1 cellular context compared by ENCODE assay signal in the genomic region with DNA sequence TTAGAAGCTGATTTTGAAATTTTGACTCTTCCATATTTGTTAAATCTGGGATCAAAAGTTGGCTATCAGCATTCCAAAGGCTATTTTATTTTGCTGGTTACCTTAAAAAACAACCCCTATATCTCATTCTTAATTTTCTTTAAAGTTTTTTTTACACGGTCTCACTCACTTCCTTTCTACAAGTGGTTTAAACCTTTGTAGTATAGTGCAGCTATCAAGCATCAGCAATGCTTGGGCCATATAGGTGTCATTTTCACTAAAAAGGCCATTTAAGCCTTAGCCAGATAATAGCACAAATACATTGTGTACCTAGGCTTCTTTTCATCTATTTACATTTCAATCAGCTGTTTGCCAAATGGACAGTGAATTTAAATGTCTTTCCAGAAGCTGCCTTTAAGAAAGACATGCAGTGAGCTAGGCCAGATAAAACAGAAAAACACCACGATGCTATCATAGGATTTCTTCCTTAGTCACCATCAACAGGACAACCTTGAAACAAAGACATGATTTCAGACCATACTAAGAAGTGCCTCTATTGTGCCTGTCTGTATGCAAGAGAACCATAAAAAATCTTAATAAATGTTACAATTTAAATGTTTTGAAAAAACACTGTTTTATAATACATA.
A peak's percentile ranks its signal among the peaks of the same experiment; 100 is the strongest.
TF ChIP-seq lines count a peak whose summit lies in the region.

No MANE protein-coding gene starts in this region.

TF ChIP-seq in neural cell, 6 proteins besides CTCF, POLR2A, EP300 and RAD21:
- TF ChIP-seq, protein P1, sequence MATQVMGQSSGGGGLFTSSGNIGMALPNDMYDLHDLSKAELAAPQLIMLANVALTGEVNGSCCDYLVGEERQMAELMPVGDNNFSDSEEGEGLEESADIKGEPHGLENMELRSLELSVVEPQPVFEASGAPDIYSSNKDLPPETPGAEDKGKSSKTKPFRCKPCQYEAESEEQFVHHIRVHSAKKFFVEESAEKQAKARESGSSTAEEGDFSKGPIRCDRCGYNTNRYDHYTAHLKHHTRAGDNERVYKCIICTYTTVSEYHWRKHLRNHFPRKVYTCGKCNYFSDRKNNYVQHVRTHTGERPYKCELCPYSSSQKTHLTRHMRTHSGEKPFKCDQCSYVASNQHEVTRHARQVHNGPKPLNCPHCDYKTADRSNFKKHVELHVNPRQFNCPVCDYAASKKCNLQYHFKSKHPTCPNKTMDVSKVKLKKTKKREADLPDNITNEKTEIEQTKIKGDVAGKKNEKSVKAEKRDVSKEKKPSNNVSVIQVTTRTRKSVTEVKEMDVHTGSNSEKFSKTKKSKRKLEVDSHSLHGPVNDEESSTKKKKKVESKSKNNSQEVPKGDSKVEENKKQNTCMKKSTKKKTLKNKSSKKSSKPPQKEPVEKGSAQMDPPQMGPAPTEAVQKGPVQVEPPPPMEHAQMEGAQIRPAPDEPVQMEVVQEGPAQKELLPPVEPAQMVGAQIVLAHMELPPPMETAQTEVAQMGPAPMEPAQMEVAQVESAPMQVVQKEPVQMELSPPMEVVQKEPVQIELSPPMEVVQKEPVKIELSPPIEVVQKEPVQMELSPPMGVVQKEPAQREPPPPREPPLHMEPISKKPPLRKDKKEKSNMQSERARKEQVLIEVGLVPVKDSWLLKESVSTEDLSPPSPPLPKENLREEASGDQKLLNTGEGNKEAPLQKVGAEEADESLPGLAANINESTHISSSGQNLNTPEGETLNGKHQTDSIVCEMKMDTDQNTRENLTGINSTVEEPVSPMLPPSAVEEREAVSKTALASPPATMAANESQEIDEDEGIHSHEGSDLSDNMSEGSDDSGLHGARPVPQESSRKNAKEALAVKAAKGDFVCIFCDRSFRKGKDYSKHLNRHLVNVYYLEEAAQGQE (IDR thresholded peaks at IDR 0.05; ENCODE audit: borderline replicate concordance): peak; percentile 58
- no peak for TF ChIP-seq EZH2 (IDR thresholded peaks at IDR 0.05; ENCODE audit: borderline replicate concordance, insufficient read depth, low read length, poor library complexity, severe bottlenecking)
